Comparison of ENCODE assay signal across 1 cellular context in the genomic region with DNA sequence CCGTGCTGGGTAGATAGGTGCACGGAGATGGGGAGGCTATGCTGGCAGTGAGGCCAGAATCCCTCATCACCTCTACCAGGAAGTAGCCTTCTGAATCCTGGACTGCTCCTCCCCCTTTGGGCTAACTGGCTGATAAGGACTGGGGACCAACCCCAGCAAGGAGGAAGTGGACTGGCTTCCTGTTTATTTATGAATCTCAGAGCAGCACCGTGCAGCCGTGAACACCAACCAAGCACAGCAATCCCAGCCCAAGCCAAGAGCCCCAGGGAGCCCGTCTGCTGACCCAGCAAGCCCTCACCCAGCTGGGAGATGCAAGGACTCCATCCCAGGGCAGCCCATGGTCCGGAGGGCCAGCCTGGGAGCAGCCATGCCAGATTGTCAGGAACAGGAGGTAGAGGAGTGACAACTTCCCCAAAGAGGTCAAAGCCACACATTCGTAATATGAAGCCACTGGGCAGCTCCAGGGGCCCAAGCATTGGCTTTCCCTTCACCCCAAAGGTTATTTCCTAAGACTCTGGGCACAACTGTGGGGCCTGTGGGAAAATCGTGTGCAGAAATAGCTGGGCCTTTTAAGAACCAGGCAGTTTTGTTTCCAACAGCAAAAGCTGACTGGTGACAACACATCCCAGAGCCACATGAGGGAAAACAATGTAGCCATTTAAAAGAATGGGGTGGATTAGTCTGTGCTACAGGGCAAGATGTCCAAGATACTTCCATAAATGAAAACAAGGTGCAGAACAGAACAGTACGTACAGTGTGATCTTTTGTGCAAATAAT.
TF ChIP-seq lines count a peak whose summit lies in the region.

No MANE protein-coding gene starts in this region.

TF ChIP-seq in WTC11, 78 proteins besides CTCF, POLR2A, EP300 and RAD21 (continued from another document):
- TF ChIP-seq, protein P1, sequence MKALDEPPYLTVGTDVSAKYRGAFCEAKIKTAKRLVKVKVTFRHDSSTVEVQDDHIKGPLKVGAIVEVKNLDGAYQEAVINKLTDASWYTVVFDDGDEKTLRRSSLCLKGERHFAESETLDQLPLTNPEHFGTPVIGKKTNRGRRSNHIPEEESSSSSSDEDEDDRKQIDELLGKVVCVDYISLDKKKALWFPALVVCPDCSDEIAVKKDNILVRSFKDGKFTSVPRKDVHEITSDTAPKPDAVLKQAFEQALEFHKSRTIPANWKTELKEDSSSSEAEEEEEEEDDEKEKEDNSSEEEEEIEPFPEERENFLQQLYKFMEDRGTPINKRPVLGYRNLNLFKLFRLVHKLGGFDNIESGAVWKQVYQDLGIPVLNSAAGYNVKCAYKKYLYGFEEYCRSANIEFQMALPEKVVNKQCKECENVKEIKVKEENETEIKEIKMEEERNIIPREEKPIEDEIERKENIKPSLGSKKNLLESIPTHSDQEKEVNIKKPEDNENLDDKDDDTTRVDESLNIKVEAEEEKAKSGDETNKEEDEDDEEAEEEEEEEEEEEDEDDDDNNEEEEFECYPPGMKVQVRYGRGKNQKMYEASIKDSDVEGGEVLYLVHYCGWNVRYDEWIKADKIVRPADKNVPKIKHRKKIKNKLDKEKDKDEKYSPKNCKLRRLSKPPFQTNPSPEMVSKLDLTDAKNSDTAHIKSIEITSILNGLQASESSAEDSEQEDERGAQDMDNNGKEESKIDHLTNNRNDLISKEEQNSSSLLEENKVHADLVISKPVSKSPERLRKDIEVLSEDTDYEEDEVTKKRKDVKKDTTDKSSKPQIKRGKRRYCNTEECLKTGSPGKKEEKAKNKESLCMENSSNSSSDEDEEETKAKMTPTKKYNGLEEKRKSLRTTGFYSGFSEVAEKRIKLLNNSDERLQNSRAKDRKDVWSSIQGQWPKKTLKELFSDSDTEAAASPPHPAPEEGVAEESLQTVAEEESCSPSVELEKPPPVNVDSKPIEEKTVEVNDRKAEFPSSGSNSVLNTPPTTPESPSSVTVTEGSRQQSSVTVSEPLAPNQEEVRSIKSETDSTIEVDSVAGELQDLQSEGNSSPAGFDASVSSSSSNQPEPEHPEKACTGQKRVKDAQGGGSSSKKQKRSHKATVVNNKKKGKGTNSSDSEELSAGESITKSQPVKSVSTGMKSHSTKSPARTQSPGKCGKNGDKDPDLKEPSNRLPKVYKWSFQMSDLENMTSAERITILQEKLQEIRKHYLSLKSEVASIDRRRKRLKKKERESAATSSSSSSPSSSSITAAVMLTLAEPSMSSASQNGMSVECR (CRISPR knock-in tag; IDR thresholded peaks at IDR 0.05; ENCODE audit: borderline replicate concordance) = no peak
- TF ChIP-seq RELA (CRISPR knock-in tag; IDR thresholded peaks at IDR 0.05; ENCODE audit: borderline replicate concordance) = no peak
- TF ChIP-seq, protein P2, sequence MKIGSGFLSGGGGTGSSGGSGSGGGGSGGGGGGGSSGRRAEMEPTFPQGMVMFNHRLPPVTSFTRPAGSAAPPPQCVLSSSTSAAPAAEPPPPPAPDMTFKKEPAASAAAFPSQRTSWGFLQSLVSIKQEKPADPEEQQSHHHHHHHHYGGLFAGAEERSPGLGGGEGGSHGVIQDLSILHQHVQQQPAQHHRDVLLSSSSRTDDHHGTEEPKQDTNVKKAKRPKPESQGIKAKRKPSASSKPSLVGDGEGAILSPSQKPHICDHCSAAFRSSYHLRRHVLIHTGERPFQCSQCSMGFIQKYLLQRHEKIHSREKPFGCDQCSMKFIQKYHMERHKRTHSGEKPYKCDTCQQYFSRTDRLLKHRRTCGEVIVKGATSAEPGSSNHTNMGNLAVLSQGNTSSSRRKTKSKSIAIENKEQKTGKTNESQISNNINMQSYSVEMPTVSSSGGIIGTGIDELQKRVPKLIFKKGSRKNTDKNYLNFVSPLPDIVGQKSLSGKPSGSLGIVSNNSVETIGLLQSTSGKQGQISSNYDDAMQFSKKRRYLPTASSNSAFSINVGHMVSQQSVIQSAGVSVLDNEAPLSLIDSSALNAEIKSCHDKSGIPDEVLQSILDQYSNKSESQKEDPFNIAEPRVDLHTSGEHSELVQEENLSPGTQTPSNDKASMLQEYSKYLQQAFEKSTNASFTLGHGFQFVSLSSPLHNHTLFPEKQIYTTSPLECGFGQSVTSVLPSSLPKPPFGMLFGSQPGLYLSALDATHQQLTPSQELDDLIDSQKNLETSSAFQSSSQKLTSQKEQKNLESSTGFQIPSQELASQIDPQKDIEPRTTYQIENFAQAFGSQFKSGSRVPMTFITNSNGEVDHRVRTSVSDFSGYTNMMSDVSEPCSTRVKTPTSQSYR (CRISPR knock-in tag; IDR thresholded peaks at IDR 0.05) = no peak
- no peak for TF ChIP-seq MYBL2 (CRISPR knock-in tag; IDR thresholded peaks at IDR 0.05)
- TF ChIP-seq, protein P3, sequence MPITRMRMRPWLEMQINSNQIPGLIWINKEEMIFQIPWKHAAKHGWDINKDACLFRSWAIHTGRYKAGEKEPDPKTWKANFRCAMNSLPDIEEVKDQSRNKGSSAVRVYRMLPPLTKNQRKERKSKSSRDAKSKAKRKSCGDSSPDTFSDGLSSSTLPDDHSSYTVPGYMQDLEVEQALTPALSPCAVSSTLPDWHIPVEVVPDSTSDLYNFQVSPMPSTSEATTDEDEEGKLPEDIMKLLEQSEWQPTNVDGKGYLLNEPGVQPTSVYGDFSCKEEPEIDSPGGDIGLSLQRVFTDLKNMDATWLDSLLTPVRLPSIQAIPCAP (CRISPR knock-in tag; IDR thresholded peaks at IDR 0.05) = no peak
- TF ChIP-seq ZNF219 (CRISPR knock-in tag; IDR thresholded peaks at IDR 0.05; ENCODE audit: borderline replicate concordance) = no peak
- no peak for TF ChIP-seq ZNF671 (CRISPR knock-in tag; IDR thresholded peaks at IDR 0.05)
